Comparison of ENCODE assay signal across 8 cellular contexts in genomic region chr18:9612989-9613388, GRCh38. TPM values are rescaled to one million over a fixed set of nuclear protein-coding genes. Genes with fewer than 3 reads are reported as not detected.
DNase-seq lines count a peak whose midpoint lies in the region; ATAC-seq, FAIRE-seq and TF ChIP-seq lines count a peak whose summit lies in the region.

No MANE protein-coding gene starts in this region.

- TF ChIP-seq POLR2A in H1 (IDR thresholded peaks at IDR 0.05; ENCODE audit: control extremely low read depth in 1 of 2, low read depth in 2 of 2, low read length in 2 of 2) (no peak), ovary (IDR thresholded peaks at IDR 0.05) (no peak)

- no peak overlapping the region for H3K23ac ChIP-seq in H1 (ENCODE audit: insufficient read length)

- no peak overlapping the region for H2BK12ac ChIP-seq in H1 (ENCODE audit: low read depth, low read length)

- H2AFZ ChIP-seq in H1 (ENCODE audit: low read length): no peak overlapping the region

- no peak overlapping the region for H4K8ac ChIP-seq in H1 (ENCODE audit: extremely low read depth, insufficient read depth, low read length)

- H3K9me3 ChIP-seq in H1 (ENCODE audit: insufficient read depth in 2 of 2, low read depth in 1 of 2, low read length in 1 of 2) (no peaks in the 10 kb centered on the region), ovary (no peaks in the 10 kb centered on the region)

- H4K91ac ChIP-seq in H1 (replicated peaks; ENCODE audit: insufficient read length, low read length): no peak overlapping the region

- H2BK120ac ChIP-seq in H1 (replicated peaks; ENCODE audit: low read depth, low read length): no peak overlapping the region

- no peak for TF ChIP-seq EP300 in H1 (IDR thresholded peaks at IDR 0.05; ENCODE audit: borderline replicate concordance in 1 of 2, low read depth in 2 of 2, low read length in 2 of 2)
- TF ChIP-seq EP300 in ovary (IDR thresholded peaks at IDR 0.05): no peak

- H3K36me3 ChIP-seq in H1 (ENCODE audit: control insufficient read depth in 2 of 4, insufficient read depth in 4 of 4, low read length in 3 of 4): peaks cover 0 to 8% (median 3%) of the 10 kb centered on the region in 4 experiments; a peak in 3 of 8 replicates
- no peaks in the 10 kb centered on the region for H3K36me3 ChIP-seq in ovary

- POLR2A ChIA-PET in H1 (lab: Charles Lee; ENCODE audit: partially characterized antibody): interaction anchor here (1.0 to 1.6 kb wide), 4 partner anchors 13 to 90 kb away, joined by 3 to 5 read pairs (median 4); no protein-coding TSS in a partner anchor

- no peak for FAIRE-seq in H1 (lab: Jason Lieb, UNC)

- 76% methylated on average over 4 of the region's 4 CpGs; no CpG with 5 or more reads in 1 of the 2 experiments for WGBS in H1 (ENCODE audit: extremely low coverage in 1 of 2, insufficient coverage in 1 of 2, insufficient read length in 1 of 2, insufficient replicate concordance in 2 of 2, low coverage in 1 of 2, low lambda C conversion rate in 2 of 2, missing lambda C conversion rate in 1 of 2), 2 experiments
- 27 to 33% (median 27%) methylated on average over 4 of the region's 4 CpGs for WGBS in ovary, 3 donors

- no peaks in the 10 kb centered on the region for H3K27me3 ChIP-seq in H1 (replicated peaks in 1 of 4; ENCODE audit: control insufficient read depth in 3 of 4, extremely low read depth in 1 of 4, insufficient read depth in 3 of 4, low read length in 3 of 4)
- H3K27me3 ChIP-seq in ovary: no peaks in the 10 kb centered on the region

- no peak overlapping the region for H3K56ac ChIP-seq in H1 (replicated peaks; ENCODE audit: insufficient read length, low read depth, low read length)

- peak overlapping the region in 2 of 4 experiments; percentile 88 to 92; a peak in 3 of 8 replicates for H3K4me3 ChIP-seq in H1 (ENCODE audit: extremely low read depth in 1 of 4, insufficient read depth in 2 of 4, low read depth in 3 of 4, low read length in 4 of 4)
- H3K4me3 ChIP-seq in ovary: peak overlapping the region; percentile 71

- CTCF ChIA-PET in H1 (lab: Charles Lee; ENCODE audit: partially characterized antibody): interaction anchor here (1.1 to 1.5 kb wide), 7 partner anchors 11 to 50 kb away, joined by 3 to 6 read pairs (median 5); no protein-coding TSS in a partner anchor

- H3K27ac ChIP-seq in H1 (ENCODE audit: low read depth, low read length) (no peak overlapping the region), ovary (no peak overlapping the region)

- peaks cover 13 to 56% of the 10 kb centered on the region in 2 experiments for H3K79me2 ChIP-seq in H1 (ENCODE audit: control insufficient read depth in 1 of 2, insufficient read depth in 2 of 2, low read length in 2 of 2)

- H3K9ac ChIP-seq in H1 (replicated peaks in 1 of 4; ENCODE audit: extremely low read depth in 1 of 4, low read depth in 3 of 4, low read length in 3 of 4): no peak overlapping the region

- no peak overlapping the region for H3K4ac ChIP-seq in H1 (replicated peaks; ENCODE audit: insufficient read length, low read depth, low read length)

- TF ChIP-seq RAD21 in H1 (IDR thresholded peaks at IDR 0.05 in 1 of 2, conservative IDR thresholded peaks at IDR 0.05 in 1 of 2; ENCODE audit: low read depth in 2 of 2, low read length in 2 of 2): no peak

- no peaks in the 10 kb centered on the region; the same call in 1 of the 2 replicates for H3K23me2 ChIP-seq in H1 (ENCODE audit: low read depth, low read length)

- intact Hi-C loops in ovary (cut with DNase I): no loop called here

- no peak overlapping the region for H3K18ac ChIP-seq in H1 (ENCODE audit: extremely low read depth, low read length)

- no peak for ATAC-seq in HG03521 (IDR thresholded peaks at IDR 0.05; ENCODE audit: unreplicated experiment)

- H2BK15ac ChIP-seq in H1 (ENCODE audit: low read length): no peak overlapping the region

- TF ChIP-seq CTCF in H1 (IDR thresholded peaks at IDR 0.05; ENCODE audit: control extremely low read depth in 1 of 3, insufficient read depth in 1 of 3, low read depth in 1 of 3, low read length in 3 of 3): no peak
- TF ChIP-seq CTCF in ovary (IDR thresholded peaks at IDR 0.05): no peak

- no peak overlapping the region for H2BK5ac ChIP-seq in H1 (ENCODE audit: low read depth, low read length)

- H3K4me1 ChIP-seq in H1 (replicated peaks in 1 of 4; ENCODE audit: control insufficient read depth in 3 of 4, insufficient read depth in 4 of 4, low read length in 3 of 4) (peaks cover 2 to 13% (median 5%) of the 10 kb centered on the region in 4 experiments; a peak in 6 of 7 replicates), ovary (ENCODE audit: insufficient read depth) (peaks cover 3% of the 10 kb centered on the region)

- no peak overlapping the region for H4K5ac ChIP-seq in H1 (ENCODE audit: insufficient read length, low read depth, low read length)

- DNase-seq in ELR (ENCODE audit: low read depth) (peak; percentile 19), NCI-H748 treated with DMSO at 0.1 percent for 48 hours (lab: John Stamatoyannopoulos, UW) (peak; percentile 2), H1 (ENCODE audit: low read depth in 1 of 2, low spot score in 2 of 2) (no peak), ovary (no peak), NCI-H510A treated with DMSO at 0.1 percent for 48 hours (lab: John Stamatoyannopoulos, UW) (no peak), NOMO-1 treated with dmso at 0.1 percent for 144 hours (lab: John Stamatoyannopoulos, UW; ENCODE audit: unreplicated experiment) (no peak), glomerular visceral epithelial cell (ENCODE audit: extremely low spot score) (no peak)

- peak overlapping the region; percentile 66 to 76 for H3K4me2 ChIP-seq in H1 (ENCODE audit: insufficient read depth in 1 of 2, low read depth in 2 of 2, low read length in 2 of 2)

- H4K20me1 ChIP-seq in H1 (replicated peaks in 1 of 2; ENCODE audit: control insufficient read depth in 1 of 2, insufficient read depth in 2 of 2, low read length in 2 of 2): no peaks in the 10 kb centered on the region

- no peak overlapping the region for H2BK20ac ChIP-seq in H1 (ENCODE audit: low read length)

- H2AK5ac ChIP-seq in H1 (ENCODE audit: low read depth, low read length): no peak overlapping the region

- H3K79me1 ChIP-seq in H1 (ENCODE audit: low read depth, low read length): peaks cover 3% of the 10 kb centered on the region; the same call in 1 of the 2 replicates

- no peak overlapping the region for H3K14ac ChIP-seq in H1 (ENCODE audit: insufficient read length)

TF ChIP-seq in H1, 55 proteins besides CTCF, POLR2A, EP300 and RAD21:
- TF ChIP-seq, protein P1, sequence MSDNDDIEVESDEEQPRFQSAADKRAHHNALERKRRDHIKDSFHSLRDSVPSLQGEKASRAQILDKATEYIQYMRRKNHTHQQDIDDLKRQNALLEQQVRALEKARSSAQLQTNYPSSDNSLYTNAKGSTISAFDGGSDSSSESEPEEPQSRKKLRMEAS (IDR thresholded peaks at IDR 0.05): no peak
- no peak for TF ChIP-seq SP2 (IDR thresholded peaks at IDR 0.05; ENCODE audit: low read length)
- TF ChIP-seq JUN (IDR thresholded peaks at IDR 0.05; ENCODE audit: low read depth, low read length): no peak
- no peak for TF ChIP-seq TAF7 (optimal IDR thresholded peaks at IDR 0.05; ENCODE audit: borderline replicate concordance, low read depth, low read length)
- TF ChIP-seq CBX5 (IDR thresholded peaks at IDR 0.05; ENCODE audit: low read depth, low read length): no peak
- TF ChIP-seq FOSL1 (IDR thresholded peaks at IDR 0.05; ENCODE audit: insufficient read depth, low read depth, low read length): no peak
- TF ChIP-seq, protein P2, sequence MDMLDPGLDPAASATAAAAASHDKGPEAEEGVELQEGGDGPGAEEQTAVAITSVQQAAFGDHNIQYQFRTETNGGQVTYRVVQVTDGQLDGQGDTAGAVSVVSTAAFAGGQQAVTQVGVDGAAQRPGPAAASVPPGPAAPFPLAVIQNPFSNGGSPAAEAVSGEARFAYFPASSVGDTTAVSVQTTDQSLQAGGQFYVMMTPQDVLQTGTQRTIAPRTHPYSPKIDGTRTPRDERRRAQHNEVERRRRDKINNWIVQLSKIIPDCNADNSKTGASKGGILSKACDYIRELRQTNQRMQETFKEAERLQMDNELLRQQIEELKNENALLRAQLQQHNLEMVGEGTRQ (IDR thresholded peaks at IDR 0.05; ENCODE audit: low read length): no peak
- no peak for TF ChIP-seq RNF2 (IDR thresholded peaks at IDR 0.05; ENCODE audit: borderline replicate concordance, low read depth, low read length, missing control alignments, poor library complexity, severe bottlenecking)
- no peak for TF ChIP-seq SAP30 (IDR thresholded peaks at IDR 0.05; ENCODE audit: insufficient read depth, insufficient replicate concordance, low read length)
- no peak for TF ChIP-seq RBBP5 (IDR thresholded peaks at IDR 0.05; ENCODE audit: borderline replicate concordance, low read depth, low read length)
- TF ChIP-seq SIN3A (conservative IDR thresholded peaks at IDR 0.05 in 1 of 2, IDR thresholded peaks at IDR 0.05 in 1 of 2; ENCODE audit: low read depth in 1 of 2, low read length in 2 of 2): no peak
- TF ChIP-seq EGR1 (IDR thresholded peaks at IDR 0.05; ENCODE audit: borderline replicate concordance, low read depth, low read length): no peak
- no peak for TF ChIP-seq CTBP2 (IDR thresholded peaks at IDR 0.05; ENCODE audit: borderline replicate concordance, insufficient read depth, insufficient read length, low read length)
- TF ChIP-seq SP4 (IDR thresholded peaks at IDR 0.05; ENCODE audit: low read length): no peak
- TF ChIP-seq JUND (IDR thresholded peaks at IDR 0.05; ENCODE audit: low read length): no peak
- no peak for TF ChIP-seq POLR2AphosphoS5 (IDR thresholded peaks at IDR 0.05; ENCODE audit: low read depth, low read length)
- no peak for TF ChIP-seq RXRA (IDR thresholded peaks at IDR 0.05; ENCODE audit: insufficient read depth, low read depth, low read length)
- TF ChIP-seq KDM1A (IDR thresholded peaks at IDR 0.05; ENCODE audit: borderline replicate concordance, low read length): no peak

RNA-seq across cellular contexts. Expression of gene PPP4R1, which starts 1.4 kb away (rescaled TPM):
- 96.1 and 108 TPM in 2 replicates for total RNA-seq in H1 (2021; fragmentation: NEBNext Ultra II Directional; extraction: Animal tissue kit (Norgen Biotek cat#: 25700))
- polyA plus RNA-seq in H1 (2011; rRNA removed): 59.6 and 67.4 TPM in 2 replicates
- 76.0 TPM for polyA plus RNA-seq in H1 (2011; cell fraction: cytosol; rRNA removed)
- polyA plus RNA-seq in H1 (2011; cell fraction: nucleus; rRNA removed): 152 TPM
- polyA plus RNA-seq in H1 (2012, experiment 1 of 2): 54.4 to 75.8 TPM (median 62.2 TPM) in 4 replicates
- 9.7 TPM for polyA plus RNA-seq in H1 (2012, experiment 2 of 2)
- polyA plus RNA-seq in H1 (2013, experiment 1 of 2): 66.9 TPM
- polyA plus RNA-seq in H1 (2013, experiment 2 of 2): 63.2 TPM
- 186 and 237 TPM in 2 replicates for polyA minus RNA-seq in H1 (2011; rRNA and poly(A)+ RNA removed)
- polyA minus RNA-seq in H1 (2011; cell fraction: cytosol; rRNA and poly(A)+ RNA removed): 55.3 TPM
- 133 TPM for polyA minus RNA-seq in H1 (2011; cell fraction: nucleus; rRNA and poly(A)+ RNA removed)
- 100 to 1,000 TPM in 5 of 7 donors, 10 to 100 TPM in 2; 91.7 to 128 (median 121) TPM for total RNA-seq in ovary
- 10 to 100 TPM; 31.4 to 62.7 TPM for polyA plus RNA-seq in ovary

Comparison
In these comparisons a context has a peak if more than half of its experiments do, and no peak if none do; other contexts are left out.
1. DNase-seq: peak in ELR (single experiment) and NCI-H748 treated with DMSO at 0.1 percent for 48 hours (single experiment); none in H1 (0 of 2), ovary (0 of 5), NCI-H510A treated with DMSO at 0.1 percent for 48 hours (single experiment), NOMO-1 treated with dmso at 0.1 percent for 144 hours (single experiment) and glomerular visceral epithelial cell (single experiment).